Comparison of ENCODE assay signal across 9 cellular contexts in genomic region chr7:2709553-2710165, GRCh38. TPM values are rescaled to one million over a fixed set of nuclear protein-coding genes. Genes with fewer than 3 reads are reported as not detected.
DNase-seq lines count a peak whose midpoint lies in the region; ATAC-seq, FAIRE-seq and TF ChIP-seq lines count a peak whose summit lies in the region.
"Had no signal": no experiment of that assay in that cellular context is flagged by ENCODE, and none has a peak within 500 bp of the region (broad histone marks: within the 10 kb centered on the region; RNA-seq: fewer than 3 reads in every experiment).

No MANE protein-coding gene starts in this region.

- no peaks in the 10 kb centered on the region for H3K36me3 ChIP-seq in DOHH2 (ENCODE audit: control insufficient read depth, low read length)
- no peaks in the 10 kb centered on the region for H3K36me3 ChIP-seq in astrocyte (ENCODE audit: insufficient read depth, low read length)

- TF ChIP-seq CTCF in DOHH2 (IDR thresholded peaks at IDR 0.05; ENCODE audit: low read depth, low read length, poor library complexity, severe bottlenecking), result peak; percentile 100
- TF ChIP-seq CTCF in astrocyte (IDR thresholded peaks at IDR 0.05; ENCODE audit: insufficient read depth, low read depth, low read length), result peak; percentile 63

- ATAC-seq in GM21390 (IDR thresholded peaks at IDR 0.05; ENCODE audit: unreplicated experiment) (peak; percentile 78), T-helper 17 cell (peak; percentile 79)

- H2AFZ ChIP-seq in astrocyte (ENCODE audit: low read depth, low read length), result no peak overlapping the region

- H3K9me2 ChIP-seq in DOHH2 (replicated peaks; ENCODE audit: control insufficient read depth, low read length), result no peaks in the 10 kb centered on the region

- H3K9me3 ChIP-seq in DOHH2 (ENCODE audit: control insufficient read depth, insufficient read depth, low read length) (no peaks in the 10 kb centered on the region), T-helper 17 cell (ENCODE audit: control insufficient read depth, low read length, poor library complexity, severe bottlenecking) (no peaks in the 10 kb centered on the region), astrocyte (ENCODE audit: insufficient read depth, low read depth, low read length) (no peaks in the 10 kb centered on the region)

- H3K4me1 Mint-ChIP-seq in T-helper 17 cell, result peaks cover 27% of the 10 kb centered on the region
- H3K4me1 Mint-ChIP-seq in astrocyte (ENCODE audit: low read depth, unreplicated experiment), result no peaks in the 10 kb centered on the region

- H3K4me2 ChIP-seq in DOHH2 (ENCODE audit: low read length), result peak overlapping the region; percentile 74
- peak overlapping the region; percentile 58 for H3K4me2 ChIP-seq in astrocyte (ENCODE audit: low read length)

- H3K27ac Mint-ChIP-seq in T-helper 17 cell, result peak overlapping the region; percentile 66
- no peak overlapping the region for H3K27ac Mint-ChIP-seq in astrocyte (ENCODE audit: unreplicated experiment)

- peaks cover 34% of the 10 kb centered on the region for H3K4me1 ChIP-seq in DOHH2 (ENCODE audit: control insufficient read depth, low read length)
- H3K4me1 ChIP-seq in astrocyte (ENCODE audit: insufficient read depth, low read length), result no peaks in the 10 kb centered on the region

- H3K4me3 Mint-ChIP-seq in T-helper 17 cell, result peak overlapping the region; percentile 86
- H3K4me3 Mint-ChIP-seq in astrocyte (ENCODE audit: unreplicated experiment), result no peak overlapping the region

- H3K4me3 ChIP-seq in DOHH2 (ENCODE audit: low read length), result peak overlapping the region; percentile 68
- H3K4me3 ChIP-seq in astrocyte (ENCODE audit: insufficient read depth, low read depth, low read length), result no peak overlapping the region

- peaks cover 6% of the 10 kb centered on the region for H3F3A ChIP-seq in DOHH2 (ENCODE audit: control insufficient read depth, insufficient read depth)

- H3K27me3 ChIP-seq in DOHH2 (ENCODE audit: control insufficient read depth, low read length), result peaks cover 8% of the 10 kb centered on the region
- no peaks in the 10 kb centered on the region for H3K27me3 ChIP-seq in astrocyte (ENCODE audit: insufficient read depth, low read length)

- peak overlapping the region; percentile 62 for H3K27ac ChIP-seq in DOHH2 (ENCODE audit: low read depth, low read length)
- no peak overlapping the region for H3K27ac ChIP-seq in astrocyte (ENCODE audit: low read depth, low read length)

- H4K20me1 ChIP-seq in DOHH2 (ENCODE audit: control insufficient read depth, insufficient read depth, low read depth, low read length) (no peaks in the 10 kb centered on the region), astrocyte (ENCODE audit: insufficient read depth, low read length) (peaks cover 9% of the 10 kb centered on the region)

- H3K27me3 Mint-ChIP-seq in T-helper 17 cell (no peaks in the 10 kb centered on the region), astrocyte (ENCODE audit: low read depth, unreplicated experiment) (peaks cover 4% of the 10 kb centered on the region)

- DNase-seq in HUDEP-2 (lab: John Stamatoyannopoulos, UW; ENCODE audit: unreplicated experiment in 76 of 76) (peak in 60 of 76 experiments; percentile 4 to 71 (median 36)), T-helper 17 cell (peak; percentile 65 to 73 (median 70)), astrocyte (ENCODE audit: low read depth) (no peak), iPS-NIHi11 (ENCODE audit: low spot score) (peak; percentile 96), NCI-H446 treated with DMSO at 0.1 percent for 48 hours (lab: John Stamatoyannopoulos, UW) (no peak)
- DNase-seq in stimulated activated CD4-positive, alpha-beta T cell treated with anti-CD3 and anti-CD28 coated beads, Interleukin-12 subunit alpha, Interleukin-12 subunit beta, amount 100 ng/mL, for 4 hours, result peak; percentile 75

- peaks cover 4% of the 10 kb centered on the region for H3K9me3 Mint-ChIP-seq in astrocyte (ENCODE audit: unreplicated experiment)

- H3K79me2 ChIP-seq in DOHH2 (ENCODE audit: control insufficient read depth, low read length) (no peaks in the 10 kb centered on the region), astrocyte (ENCODE audit: insufficient read depth, low read length) (no peaks in the 10 kb centered on the region)

- H3K36me3 Mint-ChIP-seq in T-helper 17 cell (ENCODE audit: low read depth) (no peaks in the 10 kb centered on the region), astrocyte (ENCODE audit: low read depth, unreplicated experiment) (peaks cover 17% of the 10 kb centered on the region)

- H3K9ac ChIP-seq in astrocyte (ENCODE audit: low read length), result peak overlapping the region; percentile 12

- FAIRE-seq in astrocyte (lab: Jason Lieb, UNC), result no peak
- FAIRE-seq: colon had no signal

RNA-seq across cellular contexts. Expression of gene AMZ1, which starts 21.7 kb away (rescaled TPM):
- total RNA-seq in T-helper 17 cell, result under 1 TPM; 0.32 to 0.76 TPM
- 3.4 and 5.7 TPM in 2 replicates for total RNA-seq in astrocyte

Comparison
In these comparisons a context has a peak if more than half of its experiments do, and no peak if none do; other contexts are left out.
1. DNase-seq: peak in HUDEP-2 (60 of 76), T-helper 17 cell (3 of 3), iPS-NIHi11 (single experiment) and stimulated activated CD4-positive, alpha-beta T cell treated with anti-CD3 and anti-CD28 coated beads, Interleukin-12 subunit alpha, Interleukin-12 subunit beta, amount 100 ng/mL, for 4 hours (single experiment); none in astrocyte (single experiment) and NCI-H446 treated with DMSO at 0.1 percent for 48 hours (single experiment).